In genomic region chr6:114133816-114134215, GRCh38 we compare ENCODE assay signal across 9 cellular contexts.
"Had no signal": no experiment of that assay in that cellular context is flagged by ENCODE, and none has a peak within 500 bp of the region (broad histone marks: within the 10 kb centered on the region; RNA-seq: fewer than 3 reads in every experiment).

No MANE protein-coding gene starts in this region.

- H3K27ac ChIP-seq: GM23248 had no signal

- H3K4me3 Mint-ChIP-seq: GM23338, H9, HFFc6 had no signal

- H3K27ac Mint-ChIP-seq: GM23338, H9, HFFc6 had no signal

- H3K36me3 ChIP-seq: HAP-1 had no signal

- DNase-seq: GM23248, GOT3, H7, H9, HCEC 1CT, HFFc6 had no signal

- H3K4me2 ChIP-seq: GM23338 had no signal

- H3K4me1 ChIP-seq: HAP-1 had no signal

- H3K9me3 Mint-ChIP-seq: GM23338, H9, HFFc6 had no signal

- H3K9me3 ChIP-seq: HAP-1 had no signal

- H2AFZ ChIP-seq: GM23248, GM23338 had no signal

- ATAC-seq: GM23338, HCT116 had no signal

- H3K9ac ChIP-seq: GM23248 had no signal

- H3K4me3 ChIP-seq: GM23248, GM23338, HAP-1 had no signal
